8 cellular contexts compared by ENCODE assay signal in genomic region chr1:226404063-226404903, GRCh38. TPM values are rescaled to one million over a fixed set of nuclear protein-coding genes. Genes with fewer than 3 reads are reported as not detected.
DNase-seq lines count a peak whose midpoint lies in the region; ATAC-seq lines count a peak whose summit lies in the region.

No MANE protein-coding gene starts in this region.

- H3K36me3 ChIP-seq in ES-I3 (ENCODE audit: insufficient read depth, low read length) (peaks cover 20% of the 10 kb centered on the region), iPS DF 6.9 (ENCODE audit: control insufficient read depth, insufficient read depth, low read length) (peaks cover 15% of the 10 kb centered on the region; the same call in 1 of the 2 replicates)

- H3K27me3 Mint-ChIP-seq in T-helper 17 cell = no peaks in the 10 kb centered on the region

- peaks cover 60% of the 10 kb centered on the region for H3K4me1 Mint-ChIP-seq in T-helper 17 cell

- peak overlapping the region; percentile 39 for H3K27ac ChIP-seq in iPS DF 6.9 (ENCODE audit: low read length)

- no peaks in the 10 kb centered on the region for H3K27me3 ChIP-seq in iPS DF 6.9 (ENCODE audit: control insufficient read depth, insufficient read depth, low read length)

- H3K27ac Mint-ChIP-seq in T-helper 17 cell = no peak overlapping the region

- WGBS in iPS DF 6.9 (ENCODE audit: insufficient coverage, insufficient read length) = no CpG with 5 or more reads among the region's 5 CpGs

- no peak overlapping the region; the same call in 1 of the 2 replicates for H3K4me3 ChIP-seq in iPS DF 6.9 (ENCODE audit: low read length)

- peak overlapping the region; percentile 97 for H3K4me3 Mint-ChIP-seq in T-helper 17 cell

- H3K4me1 ChIP-seq in ES-I3 (ENCODE audit: insufficient read depth, low read length) (peaks cover 16% of the 10 kb centered on the region), iPS DF 6.9 (ENCODE audit: control insufficient read depth, insufficient read depth, low read length) (peaks cover 13% of the 10 kb centered on the region; the same call in 1 of the 2 replicates)

- peak overlapping the region; percentile 4; the same call in 1 of the 2 replicates for H3K9ac ChIP-seq in ES-I3 (ENCODE audit: low read depth, low read length)

- no peak for ATAC-seq in T-helper 17 cell
- no peak for ATAC-seq in HG03571 (IDR thresholded peaks at IDR 0.05; ENCODE audit: unreplicated experiment)
- no peak for ATAC-seq in GM21737 (IDR thresholded peaks at IDR 0.05; ENCODE audit: unreplicated experiment)
- ATAC-seq in HG02763 (IDR thresholded peaks at IDR 0.05; ENCODE audit: unreplicated experiment) = no peak

- H3K36me3 Mint-ChIP-seq in T-helper 17 cell (ENCODE audit: low read depth) = peaks cover 13% of the 10 kb centered on the region

- H3K9me3 ChIP-seq in ES-I3 (ENCODE audit: control insufficient read depth, insufficient read depth, low read length) (no peaks in the 10 kb centered on the region), T-helper 17 cell (ENCODE audit: control insufficient read depth, low read length, poor library complexity, severe bottlenecking) (no peaks in the 10 kb centered on the region), iPS DF 6.9 (ENCODE audit: control insufficient read depth, insufficient read depth, low read length) (no peaks in the 10 kb centered on the region)

- DNase-seq in AG20443 (ENCODE audit: low spot score) = peak; percentile 48
- no peak for DNase-seq in T-helper 17 cell
- no peak for DNase-seq in iPS DF 6.9 (ENCODE audit: low read depth, low spot score)
- no peak for DNase-seq in HT-29 (ENCODE audit: low spot score)

RNA-seq across cellular contexts. Expression of gene PARP1, which starts 3.6 kb away (rescaled TPM):
- total RNA-seq in T-helper 17 cell = 10 to 100 TPM; 84.2 to 87.3 TPM
- total RNA-seq in HT-29 (2014; rRNA removed; shearing (Covaris generic)) = 140 and 163 TPM in 2 replicates
